Comparison of ENCODE assay signal across 16 cellular contexts in genomic region chr5:130333089-130333488, GRCh38.
DNase-seq lines count a peak whose midpoint lies in the region; ATAC-seq and TF ChIP-seq lines count a peak whose summit lies in the region.
"Had no signal": no experiment of that assay in that cellular context is flagged by ENCODE, and none has a peak within 500 bp of the region (broad histone marks: within the 10 kb centered on the region; RNA-seq: fewer than 3 reads in every experiment).

No MANE protein-coding gene starts in this region.

- intact Hi-C loops in prostate gland (cut with DNase I), result no loop called here

- no peaks in the 10 kb centered on the region for H4K20me1 ChIP-seq in SK-N-SH (ENCODE audit: insufficient read depth)

- H3K9me3 ChIP-seq in prostate gland, result no peaks in the 10 kb centered on the region
- no peaks in the 10 kb centered on the region for H3K9me3 ChIP-seq in SK-N-SH
- H3K9me3 ChIP-seq: ascending aorta had no signal

- TF ChIP-seq RAD21 in SK-N-SH (IDR thresholded peaks at IDR 0.05; ENCODE audit: low read length), result no peak

- no peak for ATAC-seq in GM18861 (IDR thresholded peaks at IDR 0.05; ENCODE audit: unreplicated experiment)
- ATAC-seq: activated T-cell treated with anti-CD3 and anti-CD28 coated beads, Interleukin-2, amount 50 U/mL, for 4 hours had no signal

- H3K4me2 ChIP-seq in SK-N-SH, result no peak overlapping the region
- H3K4me2 ChIP-seq: PC-9 had no signal

- TF ChIP-seq EP300 in SK-N-SH (IDR thresholded peaks at IDR 0.05; ENCODE audit: borderline replicate concordance in 1 of 2, low read depth in 1 of 2, low read length in 1 of 2), result no peak

- in situ Hi-C loops in astrocyte of the cerebellum (cut with HindIII; ENCODE audit: low sequenced_read_pairs), result no loop called here

- no peaks in the 10 kb centered on the region for H3K27me3 ChIP-seq in prostate gland (replicated peaks; ENCODE audit: insufficient read depth)
- H3K27me3 ChIP-seq in SK-N-SH (ENCODE audit: insufficient read depth), result no peaks in the 10 kb centered on the region
- H3K27me3 ChIP-seq: ascending aorta, spleen had no signal

- no peaks in the 10 kb centered on the region for H3K79me2 ChIP-seq in SK-N-SH (ENCODE audit: insufficient read depth)

- no peaks in the 10 kb centered on the region for H3F3A ChIP-seq in SK-N-SH (replicated peaks; ENCODE audit: insufficient read depth)

- CTCF ChIA-PET in SK-N-SH (lab: Yijun Ruan, JAX), result no interaction called here

- DNase-seq in A172 (ENCODE audit: low spot score) (peak; percentile 62), HCEC 1CT (peak; percentile 72), astrocyte of the cerebellum (ENCODE audit: low read depth) (peak; percentile 29), foreskin fibroblast (peak; percentile 10 to 60), NCI-H2029 (lab: John Stamatoyannopoulos, UW) (no peak), prostate gland (ENCODE audit: low spot score) (no peak), SK-N-SH (no peak)
- DNase-seq: activated CD4-positive, alpha-beta T cell treated with anti-CD3 and anti-CD28 coated beads, Interleukin-2, amount 10 ng/mL, durations not matched to agents 24 days and 14 days; activated T-cell treated with anti-CD3 and anti-CD28 coated beads, Interleukin-2, amount 50 U/mL, for 4 hours; DMS153; NCI-H1417; occipital lobe; PC-9; spleen had no signal

- no peak overlapping the region for H3K9ac ChIP-seq in SK-N-SH

- WGBS in prostate gland, result 59% methylated on average over 2 of the region's 2 CpGs
- WGBS in SK-N-SH (ENCODE audit: low lambda C conversion rate), result 2% methylated on average over 2 of the region's 2 CpGs

- H3K4me3 ChIP-seq in astrocyte of the cerebellum (ENCODE audit: low read depth, low read length), result no peak overlapping the region
- H3K4me3 ChIP-seq in foreskin fibroblast (ENCODE audit: low read depth in 1 of 2, low read length in 2 of 2), result no peak overlapping the region
- no peak overlapping the region for H3K4me3 ChIP-seq in prostate gland
- no peak overlapping the region for H3K4me3 ChIP-seq in SK-N-SH (ENCODE audit: low read depth in 2 of 2, low read length in 1 of 2)
- H3K4me3 ChIP-seq: ascending aorta, PC-9, spleen had no signal

- H3K36me3 ChIP-seq in prostate gland (no peaks in the 10 kb centered on the region), SK-N-SH (replicated peaks in 1 of 2; ENCODE audit: control insufficient read depth in 1 of 2, insufficient read depth in 2 of 2, low read length in 1 of 2) (no peaks in the 10 kb centered on the region)
- H3K36me3 ChIP-seq: ascending aorta, spleen had no signal

- H3K27ac ChIP-seq in prostate gland, result no peak overlapping the region
- H3K27ac ChIP-seq in SK-N-SH (ENCODE audit: low read depth in 2 of 2, low read length in 1 of 2), result no peak overlapping the region
- H3K27ac ChIP-seq: ascending aorta, PC-9, spleen had no signal

- no peaks in the 10 kb centered on the region for H3K4me1 ChIP-seq in prostate gland (replicated peaks)
- H3K4me1 ChIP-seq in SK-N-SH (ENCODE audit: control insufficient read depth in 1 of 2, insufficient read depth in 2 of 2, low read depth in 1 of 2, low read length in 1 of 2), result peaks cover 0 to 5% of the 10 kb centered on the region in 2 experiments; a peak in 1 of 4 replicates
- H3K4me1 ChIP-seq: ascending aorta, spleen had no signal

- TF ChIP-seq POLR2A in prostate gland (IDR thresholded peaks at IDR 0.05), result no peak

- TF ChIP-seq CTCF in astrocyte of the cerebellum (IDR thresholded peaks at IDR 0.05; ENCODE audit: low read depth, low read length, missing control alignments), result no peak
- TF ChIP-seq CTCF in foreskin fibroblast (IDR thresholded peaks at IDR 0.05; ENCODE audit: low read depth, low read length), result no peak
- no peak for TF ChIP-seq CTCF in prostate gland (IDR thresholded peaks at IDR 0.05)
- no peak for TF ChIP-seq CTCF in SK-N-SH (IDR thresholded peaks at IDR 0.05)

- no peak overlapping the region for H2AFZ ChIP-seq in SK-N-SH (ENCODE audit: low read depth)
- H2AFZ ChIP-seq: PC-9 had no signal

- H3K9me2 ChIP-seq in SK-N-SH, result no peaks in the 10 kb centered on the region

- POLR2A ChIA-PET in SK-N-SH (lab: Yijun Ruan, JAX), result no interaction called here

TF ChIP-seq in SK-N-SH, 30 proteins besides CTCF, POLR2A, EP300 and RAD21:
- TF ChIP-seq SIN3A (IDR thresholded peaks at IDR 0.05; ENCODE audit: borderline replicate concordance, low read depth, low read length) (no peak), CHD2 (IDR thresholded peaks at IDR 0.05; ENCODE audit: low read length, partially characterized antibody) (no peak), TEAD4 (IDR thresholded peaks at IDR 0.05; ENCODE audit: borderline replicate concordance, insufficient read depth) (no peak), GABPA (IDR thresholded peaks at IDR 0.05; ENCODE audit: low read depth) (no peak), RCOR1 (IDR thresholded peaks at IDR 0.05; ENCODE audit: low read length) (no peak), JUND (IDR thresholded peaks at IDR 0.05) (no peak), EZH2phosphoT487 (IDR thresholded peaks at IDR 0.05; ENCODE audit: borderline replicate concordance, low read depth) (no peak), PBX3 (IDR thresholded peaks at IDR 0.05) (no peak), ELF1 (IDR thresholded peaks at IDR 0.05) (no peak), RFX5 (IDR thresholded peaks at IDR 0.05; ENCODE audit: low read length) (no peak), NRF1 (IDR thresholded peaks at IDR 0.05; ENCODE audit: low read depth, low read length) (no peak), YY1 (IDR thresholded peaks at IDR 0.05; ENCODE audit: low read depth) (no peak), SMC3 (IDR thresholded peaks at IDR 0.05; ENCODE audit: low read depth, low read length) (no peak), GATA2 (CRISPR knock-in tag; IDR thresholded peaks at IDR 0.05) (no peak), RXRA (IDR thresholded peaks at IDR 0.05; ENCODE audit: borderline replicate concordance, low read depth) (no peak), MXI1 (IDR thresholded peaks at IDR 0.05; ENCODE audit: low read depth, low read length) (no peak), POLR2AphosphoS5 (IDR thresholded peaks at IDR 0.05; ENCODE audit: low read depth, low read length) (no peak)

Comparison
In these comparisons a context has a peak if more than half of its experiments do, and no peak if none do; other contexts are left out.
1. DNase-seq: peak in A172 (single experiment), HCEC 1CT (single experiment), astrocyte of the cerebellum (single experiment) and foreskin fibroblast (2 of 2); none in NCI-H2029 (single experiment), prostate gland (single experiment) and SK-N-SH (single experiment).